ENCODE assay signal across 13 cellular contexts in genomic region chr4:98653890-98654867, GRCh38. TPM values are rescaled to one million over a fixed set of nuclear protein-coding genes. Genes with fewer than 3 reads are reported as not detected.
A peak's percentile ranks its signal among the peaks of the same experiment; 100 is the strongest.
DNase-seq lines count a peak whose midpoint lies in the region; TF ChIP-seq lines count a peak whose summit lies in the region.
"Had no signal": no experiment of that assay in that cellular context is flagged by ENCODE, and none has a peak within 500 bp of the region (broad histone marks: within the 10 kb centered on the region; RNA-seq: fewer than 3 reads in every experiment).

No MANE protein-coding gene starts in this region.

- DNase-seq in DMS 273 (lab: John Stamatoyannopoulos, UW; ENCODE audit: unreplicated experiment) (peak; percentile 30), DMS 273 treated with DMSO at 0.1 percent for 48 hours (lab: John Stamatoyannopoulos, UW) (no peak), astrocyte of the spinal cord (ENCODE audit: low read depth, low spot score) (peak; percentile 94), glomerular visceral epithelial cell (ENCODE audit: extremely low spot score) (peak; percentile 74), uterus (peak; percentile 27 to 40), GM13976 (ENCODE audit: low spot score) (no peak), transverse colon (no peak), GM10248 (ENCODE audit: extremely low spot score) (no peak)
- DNase-seq: natural killer cell; NCI-H1417; stimulated activated CD4-positive, alpha-beta T cell treated with anti-CD3 and anti-CD28 coated beads, Interleukin-4, amount 100 ng/mL, for 1 hour; upper lobe of left lung had no signal

- TF ChIP-seq POLR2A in uterus (IDR thresholded peaks at IDR 0.05) (no peak), transverse colon (IDR thresholded peaks at IDR 0.05) (no peak)

- H3K36me3 ChIP-seq in uterus (no peaks in the 10 kb centered on the region), transverse colon (no peaks in the 10 kb centered on the region)
- H3K36me3 ChIP-seq: upper lobe of left lung had no signal

- intact Hi-C loops in uterus (cut with DNase I; ENCODE audit: low total_unique reads): no loop called here
- intact Hi-C loops in transverse colon (cut with DNase I; ENCODE audit: low total_unique reads): loop anchor here (10.0 kb wide), 1 partner anchor 169 kb away; no protein-coding TSS in a partner anchor

- H3K27me3 ChIP-seq in uterus: no peaks in the 10 kb centered on the region
- H3K27me3 ChIP-seq in transverse colon: no peaks in the 10 kb centered on the region
- H3K27me3 ChIP-seq: upper lobe of left lung had no signal

- POLR2A ChIA-PET in GM10248 (lab: Yijun Ruan, JAX): no interaction called here

- peak overlapping the region; percentile 94 for H3K4me3 ChIP-seq in astrocyte of the spinal cord (ENCODE audit: low read depth, low read length)
- H3K4me3 ChIP-seq in uterus: peak overlapping the region in 1 of 2 donors; percentile 3
- H3K4me3 ChIP-seq in transverse colon: no peak overlapping the region
- H3K4me3 ChIP-seq: upper lobe of left lung had no signal

- H3K4me1 ChIP-seq in uterus (no peaks in the 10 kb centered on the region), transverse colon (peaks cover 2 to 19% (median 11%) of the 10 kb centered on the region in 4 donors)

- WGBS in transverse colon (ENCODE audit: low coverage in 1 of 2), 2 donors: 70 to 90% methylated on average over 3 to 5 of the region's 5 CpGs

- no peak for TF ChIP-seq CTCF in astrocyte of the spinal cord (IDR thresholded peaks at IDR 0.05; ENCODE audit: low read depth, low read length)
- no peak for TF ChIP-seq CTCF in uterus (IDR thresholded peaks at IDR 0.05)
- TF ChIP-seq CTCF in GM13976 (IDR thresholded peaks at IDR 0.05; ENCODE audit: borderline replicate concordance, control extremely low read depth, extremely low read depth, insufficient read depth, missing control alignments): no peak
- no peak for TF ChIP-seq CTCF in transverse colon (IDR thresholded peaks at IDR 0.05)
- no peak for TF ChIP-seq CTCF in GM10248 (IDR thresholded peaks at IDR 0.05; ENCODE audit: control extremely low read depth, extremely low read depth, low read depth, missing control alignments)

- H3K27ac ChIP-seq in uterus (peak overlapping the region; percentile 50 to 94), transverse colon (peak overlapping the region in 2 of 4 donors; percentile 5 to 42)
- H3K27ac ChIP-seq: 22Rv1, upper lobe of left lung had no signal

- TF ChIP-seq EP300 in transverse colon (IDR thresholded peaks at IDR 0.05; ENCODE audit: low read depth): no peak

- CTCF ChIA-PET in GM10248 (lab: Yijun Ruan, JAX): no interaction called here

- in situ Hi-C loops in astrocyte of the spinal cord (cut with HindIII; ENCODE audit: low sequenced_read_pairs) (no loop called here), GM13976 (cut with MboI; ENCODE audit: low sequenced_read_pairs, unreplicated experiment) (no loop called here), transverse colon (cut with MboI; ENCODE audit: low pct_ligation_motif_present in 1 of 4, low pct_unique_long_range_greater_than_20kb in 1 of 4, low sequenced_read_pairs in 3 of 4) (no loop called here)

- H3K9me3 ChIP-seq in uterus (no peaks in the 10 kb centered on the region), transverse colon (no peaks in the 10 kb centered on the region)
- H3K9me3 ChIP-seq: upper lobe of left lung had no signal

RNA-seq across cellular contexts. Expression of gene TSPAN5, which starts 4.2 kb away (rescaled TPM):
- 10 to 100 TPM; 15.9 to 45.3 (median 30.3) TPM for total RNA-seq in uterus
- 1 to 10 TPM; 1.1 to 9.6 (median 4.4) TPM for total RNA-seq in transverse colon

Comparison
In these comparisons a context has a peak if more than half of its experiments do, and no peak if none do; other contexts are left out.
1. DNase-seq: peak in DMS 273 (single experiment), astrocyte of the spinal cord (single experiment), glomerular visceral epithelial cell (single experiment) and uterus (2 of 2); none in DMS 273 treated with DMSO at 0.1 percent for 48 hours (single experiment), GM13976 (single experiment), transverse colon (single experiment) and GM10248 (single experiment).